In the genomic region with DNA sequence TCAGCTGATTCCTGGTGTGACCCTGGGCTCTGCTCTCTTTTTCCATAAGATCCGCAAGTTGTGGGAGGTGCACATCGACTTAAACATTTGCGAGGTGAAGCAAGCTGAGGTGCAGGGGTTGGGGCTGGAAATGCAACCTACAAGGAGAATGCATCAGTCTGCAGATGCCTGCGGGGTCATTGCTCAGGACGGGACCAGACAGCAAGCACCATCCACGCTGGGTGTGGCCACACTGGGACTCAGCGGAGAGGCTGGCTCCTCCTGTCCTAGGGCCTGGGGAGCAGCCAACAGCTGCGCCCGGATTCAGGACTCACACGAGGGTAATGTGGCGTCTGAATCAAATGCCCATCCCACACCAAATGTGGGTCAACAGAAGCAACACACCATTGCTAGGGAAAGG, we compare ENCODE assay signal across 22 cellular contexts. TPM values are rescaled to one million over a fixed set of nuclear protein-coding genes. Genes with fewer than 3 reads are reported as not detected.
DNase-seq lines count a peak whose midpoint lies in the region; ATAC-seq, FAIRE-seq and TF ChIP-seq lines count a peak whose summit lies in the region.
"Had no signal": no experiment of that assay in that cellular context is flagged by ENCODE, and none has a peak within 500 bp of the region (broad histone marks: within the 10 kb centered on the region; RNA-seq: fewer than 3 reads in every experiment).

No MANE protein-coding gene starts in this region.

- H3K27me3 ChIP-seq in right lobe of liver, result no peaks in the 10 kb centered on the region
- no peaks in the 10 kb centered on the region; a peak in 1 of 5 replicates for H3K27me3 ChIP-seq in HepG2 (ENCODE audit: control insufficient read depth in 1 of 2, insufficient read depth in 2 of 2, low read length in 2 of 2)
- no peaks in the 10 kb centered on the region for H3K27me3 ChIP-seq in osteoblast (ENCODE audit: insufficient read depth, low read length)
- H3K27me3 ChIP-seq in aorta (ENCODE audit: control insufficient read depth in 1 of 2, insufficient read depth in 2 of 2, low read length in 1 of 2), result no peaks in the 10 kb centered on the region

- H3K36me3 Mint-ChIP-seq in activated CD8-positive, alpha-beta memory T cell treated with anti-CD3 and anti-CD28 coated beads, Interleukin-2, amount 10 ng/mL, durations not matched to agents 7 days and 5 days, result no peaks in the 10 kb centered on the region
- H3K36me3 Mint-ChIP-seq: CD4-positive, alpha-beta memory T cell had no signal

- H3K4me3 Mint-ChIP-seq in activated CD8-positive, alpha-beta memory T cell treated with anti-CD3 and anti-CD28 coated beads, Interleukin-2, amount 10 ng/mL, durations not matched to agents 7 days and 5 days, result no peak overlapping the region
- H3K4me3 Mint-ChIP-seq: CD4-positive, alpha-beta memory T cell; HFFc6 had no signal

- FAIRE-seq in HepG2 (lab: Jason Lieb, UNC), result no peak
- FAIRE-seq: A549, GM12892, GM18507 had no signal

- TF ChIP-seq CTCF in right lobe of liver (IDR thresholded peaks at IDR 0.05), result no peak
- TF ChIP-seq CTCF in HepG2 (CRISPR knock-in tag; IDR thresholded peaks at IDR 0.05), result no peak
- no peak for TF ChIP-seq CTCF in osteoblast (IDR thresholded peaks at IDR 0.05; ENCODE audit: extremely low read depth, low read depth, low read length)

- no peaks in the 10 kb centered on the region; the same call in 1 of the 2 replicates for H4K20me1 ChIP-seq in HepG2 (ENCODE audit: insufficient read depth, low read length)
- peaks cover 8% of the 10 kb centered on the region for H4K20me1 ChIP-seq in osteoblast (ENCODE audit: insufficient read depth, low read length)

- no peaks in the 10 kb centered on the region for H3K27me3 Mint-ChIP-seq in activated CD8-positive, alpha-beta memory T cell treated with anti-CD3 and anti-CD28 coated beads, Interleukin-2, amount 10 ng/mL, durations not matched to agents 7 days and 5 days
- H3K27me3 Mint-ChIP-seq: CD4-positive, alpha-beta memory T cell had no signal

- TF ChIP-seq EP300 in HepG2 (IDR thresholded peaks at IDR 0.05; ENCODE audit: low read depth in 2 of 2, low read length in 2 of 2) (no peak), HepG2 (CRISPR knock-in tag; IDR thresholded peaks at IDR 0.05; ENCODE audit: borderline replicate concordance) (no peak)

- H2AFZ ChIP-seq in HepG2 (ENCODE audit: low read length) (no peak overlapping the region), osteoblast (ENCODE audit: low read length) (no peak overlapping the region)

- no peak for TF ChIP-seq RAD21 in HepG2 (CRISPR knock-in tag; IDR thresholded peaks at IDR 0.05)

- H3K4me3 ChIP-seq in right lobe of liver (no peak overlapping the region), HepG2 (replicated peaks in 1 of 3; ENCODE audit: insufficient read depth in 1 of 3, low read depth in 2 of 3, low read length in 3 of 3) (no peak overlapping the region), osteoblast (ENCODE audit: insufficient read depth, low read length) (no peak overlapping the region), aorta (ENCODE audit: low read length in 2 of 2) (no peak overlapping the region)
- H3K4me3 ChIP-seq: A549 had no signal

- DNase-seq in activated CD8-positive, alpha-beta memory T cell treated with anti-CD3 and anti-CD28 coated beads, Interleukin-2, amount 50 U/mL, for 4 hours, result peak; percentile 10
- DNase-seq in activated CD8-positive, alpha-beta memory T cell treated with anti-CD3 and anti-CD28 coated beads, Interleukin-2, amount 10 ng/mL, durations not matched to agents 7 days and 5 days, result no peak
- peak in 2 of 3 donors; percentile 9 to 23 for DNase-seq in right lobe of liver
- no peak for DNase-seq in HepG2 (ENCODE audit: low spot score)
- DNase-seq in osteoblast (ENCODE audit: insufficient read length, low spot score, missing footprints), result peak; percentile 31
- peak; percentile 34 to 62 for DNase-seq in aorta
- DNase-seq: AML-193; CD4-positive, alpha-beta memory T cell; DMS153; DMS79; GDM1; GOT3; H7; HFFc6 had no signal

- H3K79me2 ChIP-seq in HepG2 (ENCODE audit: insufficient read depth, low read length), result no peaks in the 10 kb centered on the region
- no peaks in the 10 kb centered on the region for H3K79me2 ChIP-seq in osteoblast (ENCODE audit: insufficient read depth, low read length)

- WGBS in right lobe of liver (ENCODE audit: insufficient coverage, low coverage, low lambda C conversion rate, missing lambda C conversion rate), result 0% methylated on average over 1 of the region's 11 CpGs
- WGBS in HepG2 (ENCODE audit: low lambda C conversion rate), result 89% methylated on average over 4 of the region's 11 CpGs
- WGBS in aorta, 2 donors, result 91 to 92% methylated on average over 11 of the region's 11 CpGs

- ATAC-seq in activated CD8-positive, alpha-beta memory T cell treated with anti-CD3 and anti-CD28 coated beads, Interleukin-2, amount 10 ng/mL, durations not matched to agents 7 days and 5 days, result no peak
- ATAC-seq in right lobe of liver (no peak), HepG2 (no peak), aorta (ENCODE audit: low FRiP score) (no peak), HG03520 (IDR thresholded peaks at IDR 0.05; ENCODE audit: unreplicated experiment) (no peak), GM21528 (IDR thresholded peaks at IDR 0.05; ENCODE audit: low FRiP score, unreplicated experiment) (no peak)
- ATAC-seq: A549, HCT116 had no signal

- no peak overlapping the region for H3K9ac ChIP-seq in HepG2 (ENCODE audit: insufficient read depth, low read depth, low read length)

- H3K9me3 Mint-ChIP-seq in activated CD8-positive, alpha-beta memory T cell treated with anti-CD3 and anti-CD28 coated beads, Interleukin-2, amount 10 ng/mL, durations not matched to agents 7 days and 5 days (ENCODE audit: low read depth), result peaks cover under 1% of the 10 kb centered on the region
- H3K9me3 Mint-ChIP-seq: HFFc6 had no signal

- no peak overlapping the region for H3K27ac ChIP-seq in right lobe of liver
- H3K27ac ChIP-seq in HepG2 (ENCODE audit: extremely low read length, insufficient read depth, low read length), result no peak overlapping the region
- H3K27ac ChIP-seq in osteoblast (ENCODE audit: low read depth, low read length), result no peak overlapping the region
- no peak overlapping the region for H3K27ac ChIP-seq in aorta (ENCODE audit: low read depth in 1 of 2, low read length in 2 of 2)
- H3K27ac ChIP-seq: 22Rv1, A549, C4-2B had no signal

- TF ChIP-seq POLR2A in right lobe of liver (IDR thresholded peaks at IDR 0.05) (no peak), HepG2 (IDR thresholded peaks at IDR 0.05; ENCODE audit: insufficient read depth in 1 of 2, low read depth in 2 of 2, low read length in 2 of 2) (no peak)

- H3K36me3 ChIP-seq in right lobe of liver, result no peaks in the 10 kb centered on the region
- H3K36me3 ChIP-seq in HepG2 (replicated peaks in 1 of 2; ENCODE audit: control insufficient read depth in 1 of 2, insufficient read depth in 2 of 2, low read length in 2 of 2), result no peaks in the 10 kb centered on the region
- H3K36me3 ChIP-seq in osteoblast (ENCODE audit: insufficient read depth, low read length), result no peaks in the 10 kb centered on the region
- H3K36me3 ChIP-seq in aorta (ENCODE audit: control insufficient read depth in 1 of 2, insufficient read depth in 2 of 2, low read length in 1 of 2), result no peaks in the 10 kb centered on the region

- no peaks in the 10 kb centered on the region for H3K4me1 Mint-ChIP-seq in activated CD8-positive, alpha-beta memory T cell treated with anti-CD3 and anti-CD28 coated beads, Interleukin-2, amount 10 ng/mL, durations not matched to agents 7 days and 5 days

- no peak overlapping the region for H3K27ac Mint-ChIP-seq in activated CD8-positive, alpha-beta memory T cell treated with anti-CD3 and anti-CD28 coated beads, Interleukin-2, amount 10 ng/mL, durations not matched to agents 7 days and 5 days
- H3K27ac Mint-ChIP-seq: HFFc6 had no signal

- in situ Hi-C loops in HepG2 (cut with HindIII; ENCODE audit: extremely low pct_ligation_motif_present, low pct_unique_long_range_greater_than_20kb), result no loop called here

- BruUV-seq in HepG2 (replicated peaks; lab: Mats Ljungman, UMichigan), result no TSS peak

- H3K4me2 ChIP-seq in HepG2 (ENCODE audit: low read depth, low read length) (no peak overlapping the region), osteoblast (ENCODE audit: insufficient read depth, low read length) (no peak overlapping the region)
- H3K4me2 ChIP-seq: A549 had no signal

- no peaks in the 10 kb centered on the region for H3K9me3 ChIP-seq in right lobe of liver
- H3K9me3 ChIP-seq in HepG2 (ENCODE audit: low read length), result no peaks in the 10 kb centered on the region
- H3K9me3 ChIP-seq in osteoblast (ENCODE audit: low read depth, low read length), result no peaks in the 10 kb centered on the region
- H3K9me3 ChIP-seq in aorta (ENCODE audit: control insufficient read depth, low read length), result no peaks in the 10 kb centered on the region
- H3K9me3 ChIP-seq: A549 had no signal

- H3K4me1 ChIP-seq in right lobe of liver (no peaks in the 10 kb centered on the region), HepG2 (ENCODE audit: insufficient read depth, low read length) (peaks cover 9% of the 10 kb centered on the region), osteoblast (ENCODE audit: insufficient read depth, low read length) (no peaks in the 10 kb centered on the region), aorta (ENCODE audit: control insufficient read depth in 1 of 2, insufficient read depth in 2 of 2, low read length in 2 of 2) (no peaks in the 10 kb centered on the region)
- H3K4me1 ChIP-seq: A549 had no signal

- intact Hi-C loops in right lobe of liver (cut with DNase I) (no loop called here), HepG2 (cut with micrococcal nuclease; ENCODE audit: unreplicated experiment) (no loop called here), aorta (cut with DNase I) (no loop called here)

- CTCF ChIA-PET in activated CD8-positive, alpha-beta memory T cell treated with anti-CD3 and anti-CD28 coated beads, Interleukin-2, amount 10 ng/mL, durations not matched to agents 7 days and 5 days (lab: Charles Lee), result no interaction called here
- CTCF ChIA-PET in HepG2 (lab: Yijun Ruan, JAX; ENCODE audit: low intra/inter-chr PET ratio, low total read pairs), result no interaction called here

- POLR2A ChIA-PET in HepG2 (lab: Yijun Ruan, JAX), result no interaction called here

RNA-seq across cellular contexts. Expression of gene STK32C, which starts 33.8 kb away (rescaled TPM):
- 10 to 100 TPM; 11.6 to 15.9 TPM for total RNA-seq in activated CD8-positive, alpha-beta memory T cell treated with anti-CD3 and anti-CD28 coated beads, Interleukin-2, amount 10 ng/mL, durations not matched to agents 7 days and 5 days
- total RNA-seq in right lobe of liver (1 to 10 TPM; 1.6 to 3.5 (median 2.1) TPM), HepG2 (2016; rRNA removed; fragmentation: Illumina TruSeq; extraction: Trizol) (18.9 and 19.4 TPM in 2 replicates), osteoblast (12.7 and 14.5 TPM in 2 replicates), aorta (10 to 100 TPM in 1 of 2 donors, 1 to 10 TPM in 1; 7.1 to 12.2 TPM)
- total RNA-seq in HepG2 (2016; cell fraction: cytosol; rRNA removed; fragmentation: Illumina TruSeq; extraction: Trizol; ENCODE audit: low read depth), result 6.4 and 9.0 TPM in 2 replicates
- total RNA-seq in HepG2 (2016; cell fraction: insoluble cytoplasmic fraction; rRNA removed; fragmentation: Illumina TruSeq; extraction: Trizol), result 18.5 and 19.3 TPM in 2 replicates
- total RNA-seq in HepG2 (2016; cell fraction: membrane; rRNA removed; fragmentation: Illumina TruSeq; extraction: Trizol), result 13.9 and 14.9 TPM in 2 replicates
- 8.4 and 10.8 TPM in 2 replicates for total RNA-seq in HepG2 (2016; cell fraction: nucleus; rRNA removed; fragmentation: Illumina TruSeq; extraction: Trizol)
- polyA plus RNA-seq in HepG2 (2011; rRNA removed) (9.9 and 10.9 TPM in 2 replicates), aorta (10 to 100 TPM in 1 of 2 donors, 1 to 10 TPM in 1; 4.9 to 12.4 TPM)
- polyA plus RNA-seq in HepG2 (2011; cell fraction: cytosol; rRNA removed), result 7.4 and 11.6 TPM in 2 replicates
- 13.7 and 17.7 TPM in 2 replicates for polyA plus RNA-seq in HepG2 (2011; cell fraction: nucleus; rRNA removed)
- polyA plus RNA-seq in HepG2 (2012), result 12.0 and 12.5 TPM in 2 replicates
- polyA plus RNA-seq in HepG2 (2016; cell fraction: cytosol; fragmentation: Illumina TruSeq; extraction: Trizol; ENCODE audit: low read depth), result 9.3 and 10.8 TPM in 2 replicates
- 19.9 and 20.6 TPM in 2 replicates for polyA plus RNA-seq in HepG2 (2016; cell fraction: insoluble cytoplasmic fraction; fragmentation: Illumina TruSeq; extraction: Trizol; ENCODE audit: low read depth)
- 11.2 and 12.1 TPM in 2 replicates for polyA plus RNA-seq in HepG2 (2016; cell fraction: membrane; fragmentation: Illumina TruSeq; extraction: Trizol; ENCODE audit: low read depth)
- polyA plus RNA-seq in HepG2 (2016; cell fraction: nucleus; fragmentation: Illumina TruSeq; extraction: Trizol; ENCODE audit: insufficient read depth, low read depth), result 19.7 and 20.0 TPM in 2 replicates
- 10.2 and 30.6 TPM in 2 replicates for polyA minus RNA-seq in HepG2 (2011; rRNA and poly(A)+ RNA removed; ENCODE audit: low replicate concordance)
- polyA minus RNA-seq in HepG2 (2011; cell fraction: cytosol; rRNA and poly(A)+ RNA removed), result 4.4 and 5.4 TPM in 2 replicates
- 6.1 and 7.1 TPM in 2 replicates for polyA minus RNA-seq in HepG2 (2011; cell fraction: nucleus; rRNA and poly(A)+ RNA removed)

RNA-seq across cellular contexts. Expression of gene LRRC27, which starts 58.0 kb away (rescaled TPM):
- 1 to 10 TPM; 5.4 to 5.8 TPM for total RNA-seq in activated CD8-positive, alpha-beta memory T cell treated with anti-CD3 and anti-CD28 coated beads, Interleukin-2, amount 10 ng/mL, durations not matched to agents 7 days and 5 days
- total RNA-seq in right lobe of liver, result 1 to 10 TPM; 2.2 to 5.4 (median 3.2) TPM
- 3.9 and 4.6 TPM in 2 replicates for total RNA-seq in HepG2 (2016; rRNA removed; fragmentation: Illumina TruSeq; extraction: Trizol)
- total RNA-seq in HepG2 (2016; cell fraction: cytosol; rRNA removed; fragmentation: Illumina TruSeq; extraction: Trizol; ENCODE audit: low read depth), result 2.1 and 2.2 TPM in 2 replicates
- total RNA-seq in HepG2 (2016; cell fraction: insoluble cytoplasmic fraction; rRNA removed; fragmentation: Illumina TruSeq; extraction: Trizol), result 3.2 and 4.3 TPM in 2 replicates
- total RNA-seq in HepG2 (2016; cell fraction: membrane; rRNA removed; fragmentation: Illumina TruSeq; extraction: Trizol), result 2.1 and 2.5 TPM in 2 replicates
- total RNA-seq in HepG2 (2016; cell fraction: nucleus; rRNA removed; fragmentation: Illumina TruSeq; extraction: Trizol), result 5.9 and 7.5 TPM in 2 replicates
- 4.2 and 4.3 TPM in 2 replicates for polyA plus RNA-seq in HepG2 (2011; rRNA removed)
- polyA plus RNA-seq in HepG2 (2011; cell fraction: cytosol; rRNA removed), result 1.8 and 1.9 TPM in 2 replicates
- polyA plus RNA-seq in HepG2 (2011; cell fraction: nucleus; rRNA removed), result 14.3 and 14.5 TPM in 2 replicates
- polyA plus RNA-seq in HepG2 (2012), result 3.2 and 3.6 TPM in 2 replicates
- 0.82 and 0.88 TPM in 2 replicates for polyA plus RNA-seq in HepG2 (2016; cell fraction: cytosol; fragmentation: Illumina TruSeq; extraction: Trizol; ENCODE audit: low read depth)
- 3.6 and 4.7 TPM in 2 replicates for polyA plus RNA-seq in HepG2 (2016; cell fraction: insoluble cytoplasmic fraction; fragmentation: Illumina TruSeq; extraction: Trizol; ENCODE audit: low read depth)
- 2.6 and 2.7 TPM in 2 replicates for polyA plus RNA-seq in HepG2 (2016; cell fraction: membrane; fragmentation: Illumina TruSeq; extraction: Trizol; ENCODE audit: low read depth)
- 11.7 and 14.6 TPM in 2 replicates for polyA plus RNA-seq in HepG2 (2016; cell fraction: nucleus; fragmentation: Illumina TruSeq; extraction: Trizol; ENCODE audit: insufficient read depth, low read depth)
- polyA minus RNA-seq in HepG2 (2011; rRNA and poly(A)+ RNA removed; ENCODE audit: low replicate concordance), result 2.7 and 3.0 TPM in 2 replicates
- 0.88 and 1.4 TPM in 2 replicates for polyA minus RNA-seq in HepG2 (2011; cell fraction: cytosol; rRNA and poly(A)+ RNA removed)
- polyA minus RNA-seq in HepG2 (2011; cell fraction: nucleus; rRNA and poly(A)+ RNA removed), result 11.1 and 12.3 TPM in 2 replicates
- 11.2 and 13.4 TPM in 2 replicates for total RNA-seq in osteoblast
- 10 to 100 TPM in 1 of 2 donors, 1 to 10 TPM in 1; 4.6 to 11.7 TPM for total RNA-seq in aorta
- 1 to 10 TPM; 3.1 to 9.0 TPM for polyA plus RNA-seq in aorta

Comparison
In these comparisons a context has a peak if more than half of its experiments do, and no peak if none do; other contexts are left out.
1. DNase-seq: peak in activated CD8-positive, alpha-beta memory T cell treated with anti-CD3 and anti-CD28 coated beads, Interleukin-2, amount 50 U/mL, for 4 hours (single experiment), right lobe of liver (2 of 3), osteoblast (single experiment) and aorta (2 of 2); none in activated CD8-positive, alpha-beta memory T cell treated with anti-CD3 and anti-CD28 coated beads, Interleukin-2, amount 10 ng/mL, durations not matched to agents 7 days and 5 days (single experiment) and HepG2 (single experiment).